In genomic region chrX:121479406-121479805, GRCh38 we compare ENCODE assay signal across 1 cellular context.
A peak's percentile ranks its signal among the peaks of the same experiment; 100 is the strongest.
TF ChIP-seq lines count a peak whose summit lies in the region.

No MANE protein-coding gene starts in this region.

TF ChIP-seq in K562, 482 proteins besides CTCF, POLR2A, EP300 and RAD21 (continued from another document):
- TF ChIP-seq, protein P1, sequence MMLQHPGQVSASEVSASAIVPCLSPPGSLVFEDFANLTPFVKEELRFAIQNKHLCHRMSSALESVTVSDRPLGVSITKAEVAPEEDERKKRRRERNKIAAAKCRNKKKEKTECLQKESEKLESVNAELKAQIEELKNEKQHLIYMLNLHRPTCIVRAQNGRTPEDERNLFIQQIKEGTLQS (IDR thresholded peaks at IDR 0.05), result 0 out of 2 replicates have a peak, but pooled peaks have one; percentile 8
- TF ChIP-seq, protein P1 (CRISPR knock-in tag; conservative IDR thresholded peaks at IDR 0.05), result no peak
- TF ChIP-seq ZFP30 (CRISPR knock-in tag; IDR thresholded peaks at IDR 0.05; ENCODE audit: borderline replicate concordance) (no peak), KLF6 (CRISPR knock-in tag; IDR thresholded peaks at IDR 0.05; ENCODE audit: borderline replicate concordance) (no peak)
